In genomic region chr6:47495954-47496545, GRCh38 we compare ENCODE assay signal across 18 cellular contexts.
"Had no signal": no experiment of that assay in that cellular context is flagged by ENCODE, and none has a peak within 500 bp of the region (broad histone marks: within the 10 kb centered on the region; RNA-seq: fewer than 3 reads in every experiment).

No MANE protein-coding gene starts in this region.

- ATAC-seq: left lung; stimulated activated memory B cell treated with anti-CD40 and anti-IgM and Interleukin-4, amounts not matched to agents 10 μg/mL and 1 μg/mL and 100 μg/mL, for 72 hours had no signal

- H3K9me3 ChIP-seq: left lung, tibial artery, vagina had no signal

- H3K27ac Mint-ChIP-seq: activated B cell treated with CpG ODN at 0.5 μM for 24 hours; activated CD4-positive, alpha-beta T cell treated with anti-CD3 and anti-CD28 coated beads, Interleukin-2, amount 10 ng/mL, durations not matched to agents 7 days and 5 days; activated naive CD8-positive, alpha-beta T cell treated with anti-CD3 and anti-CD28 coated beads, Interleukin-2, amount 10 ng/mL, durations not matched to agents 7 days and 5 days; brain; stimulated activated memory B cell treated with anti-CD40 and anti-IgM and Interleukin-4, amounts not matched to agents 10 μg/mL and 1 μg/mL and 100 μg/mL, for 72 hours had no signal

- H3K9me3 Mint-ChIP-seq: activated B cell treated with CpG ODN at 0.5 μM for 24 hours; activated naive CD8-positive, alpha-beta T cell treated with anti-CD3 and anti-CD28 coated beads, Interleukin-2, amount 10 ng/mL, durations not matched to agents 7 days and 5 days; naive B cell had no signal

- H3K4me3 ChIP-seq: left lung, tibial artery, vagina had no signal

- H3K27ac ChIP-seq: left lung, tibial artery, vagina had no signal

- H3K36me3 Mint-ChIP-seq: naive B cell had no signal

- DNase-seq: activated B cell treated with CpG ODN at 0.5 μM for 24 hours; activated CD4-positive, alpha-beta T cell treated with anti-CD3 and anti-CD28 coated beads, Interleukin-2, amount 10 ng/mL, durations not matched to agents 7 days and 5 days; activated naive CD4-positive, alpha-beta T cell; activated naive CD8-positive, alpha-beta T cell treated with anti-CD3 and anti-CD28 coated beads, Interleukin-2, amount 10 ng/mL, durations not matched to agents 7 days and 5 days; central memory CD4-positive, alpha-beta T cell; cortex of kidney; effector CD8-positive, alpha-beta T cell; hippocampal formation; kidney; left lung; mammary epithelial cell; naive B cell; retina; stimulated activated CD4-positive, alpha-beta T cell treated with anti-CD3 and anti-CD28 coated beads, Interleukin-2, amount 100 ng/mL, for 48 hours; tibial artery had no signal

- H3K36me3 ChIP-seq: left lung, tibial artery, vagina had no signal

- H3K27me3 Mint-ChIP-seq: activated B cell treated with CpG ODN at 0.5 μM for 24 hours; activated CD4-positive, alpha-beta T cell treated with anti-CD3 and anti-CD28 coated beads, Interleukin-2, amount 10 ng/mL, durations not matched to agents 7 days and 5 days; activated naive CD8-positive, alpha-beta T cell treated with anti-CD3 and anti-CD28 coated beads, Interleukin-2, amount 10 ng/mL, durations not matched to agents 7 days and 5 days; brain; naive B cell; stimulated activated memory B cell treated with anti-CD40 and anti-IgM and Interleukin-4, amounts not matched to agents 10 μg/mL and 1 μg/mL and 100 μg/mL, for 72 hours had no signal

- H3K4me3 Mint-ChIP-seq: activated B cell treated with CpG ODN at 0.5 μM for 24 hours; activated CD4-positive, alpha-beta T cell treated with anti-CD3 and anti-CD28 coated beads, Interleukin-2, amount 10 ng/mL, durations not matched to agents 7 days and 5 days; activated naive CD8-positive, alpha-beta T cell treated with anti-CD3 and anti-CD28 coated beads, Interleukin-2, amount 10 ng/mL, durations not matched to agents 7 days and 5 days; brain; stimulated activated memory B cell treated with anti-CD40 and anti-IgM and Interleukin-4, amounts not matched to agents 10 μg/mL and 1 μg/mL and 100 μg/mL, for 72 hours had no signal

- H3K27me3 ChIP-seq: left lung, tibial artery, vagina had no signal
